In the genomic region with DNA sequence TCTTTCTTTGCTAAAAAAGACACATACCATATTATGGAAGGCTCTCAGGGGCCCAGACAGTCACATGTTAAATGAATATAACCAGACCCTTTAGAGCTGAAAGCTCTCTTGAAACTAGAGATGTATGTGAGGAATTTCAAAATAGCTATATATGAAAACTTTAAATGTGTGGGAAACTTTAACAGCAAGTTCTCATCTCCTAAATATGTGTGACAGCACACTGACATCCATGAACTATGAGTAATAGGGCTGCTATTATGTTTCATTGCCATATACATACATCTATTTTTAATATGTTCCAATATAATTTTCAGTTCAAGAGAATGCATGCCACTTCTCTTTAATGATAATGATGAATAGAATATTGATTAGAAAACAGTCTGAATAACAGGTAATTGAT, we compare ENCODE assay signal across 30 cellular contexts.
A peak's percentile ranks its signal among the peaks of the same experiment; 100 is the strongest.
DNase-seq lines count a peak whose midpoint lies in the region; ATAC-seq and TF ChIP-seq lines count a peak whose summit lies in the region.
"Had no signal": no experiment of that assay in that cellular context is flagged by ENCODE, and none has a peak within 500 bp of the region (broad histone marks: within the 10 kb centered on the region; RNA-seq: fewer than 3 reads in every experiment).

No MANE protein-coding gene starts in this region.

- no peaks in the 10 kb centered on the region for H3K9me3 ChIP-seq in osteoblast (ENCODE audit: low read depth, low read length)
- H3K9me3 ChIP-seq: A549, adrenal gland, BLaER1, heart right ventricle, psoas muscle, sigmoid colon, testis had no signal

- no peak overlapping the region for H2AFZ ChIP-seq in osteoblast (ENCODE audit: low read length)
- H2AFZ ChIP-seq: PC-9 had no signal

- in situ Hi-C loops in ACHN (cut with HindIII; ENCODE audit: low pct_ligation_motif_present, low pct_unique_long_range_greater_than_20kb, low sequenced_read_pairs), result no loop called here

- H3K4me3 ChIP-seq in epithelial cell of esophagus (ENCODE audit: low read length) (no peak overlapping the region), osteoblast (ENCODE audit: insufficient read depth, low read length) (no peak overlapping the region), lower leg skin (ENCODE audit: low read depth, poor library complexity, severe bottlenecking) (no peak overlapping the region)
- H3K4me3 ChIP-seq: A549, adrenal gland, BLaER1, heart right ventricle, lung, PC-9, psoas muscle, sigmoid colon, testis had no signal

- TF ChIP-seq POLR2A in lower leg skin (IDR thresholded peaks at IDR 0.05), result no peak

- peak; percentile 49 for DNase-seq in EL
- DNase-seq in epithelial cell of esophagus (ENCODE audit: low read depth), result peak; percentile 47
- peak; percentile 77 for DNase-seq in osteoblast (ENCODE audit: insufficient read length, low spot score, missing footprints)
- no peak for DNase-seq in lower leg skin (ENCODE audit: low spot score in 2 of 2)
- DNase-seq in ACHN, result no peak
- DNase-seq in glomerular visceral epithelial cell (ENCODE audit: extremely low spot score), result no peak
- no peak for DNase-seq in GM20000 (ENCODE audit: low spot score)
- DNase-seq: activated CD8-positive, alpha-beta memory T cell treated with anti-CD3 and anti-CD28 coated beads, Interleukin-2, amount 50 U/mL, for 48 hours; activated CD8-positive, alpha-beta T cell treated with anti-CD3 and anti-CD28 coated beads for 36 hours; activated naive CD4-positive, alpha-beta T cell treated with anti-CD3 and anti-CD28 coated beads for 36 hours; adrenal gland; effector CD8-positive, alpha-beta T cell; foreskin melanocyte; H7; heart right ventricle; naive thymus-derived CD4-positive, alpha-beta T cell; NCI-H2029 treated with DMSO at 0.1 percent for 48 hours; NCI-H526; PC-9; psoas muscle; sigmoid colon; stimulated activated naive CD8-positive, alpha-beta T cell treated with anti-CD3 and anti-CD28 coated beads, Interleukin-15, Interleukin-2, amounts not matched to agents 100 U/mL and 50 U/mL, for 24 hours; testis had no signal

- peak; percentile 52 for ATAC-seq in SK-N-SH treated with all-trans-retinoic acid at 6 μM for 48 hours
- ATAC-seq: A549; activated CD8-positive, alpha-beta T cell treated with anti-CD3 and anti-CD28 coated beads for 36 hours; heart right ventricle; naive thymus-derived CD4-positive, alpha-beta T cell; psoas muscle; Right ventricle myocardium inferior; stimulated activated naive CD8-positive, alpha-beta T cell treated with anti-CD3 and anti-CD28 coated beads, Interleukin-15, Interleukin-2, amounts not matched to agents 100 U/mL and 50 U/mL, for 24 hours had no signal

- no peak for TF ChIP-seq CTCF in epithelial cell of esophagus (IDR thresholded peaks at IDR 0.05; ENCODE audit: insufficient read depth, low read depth, low read length, missing control alignments)
- TF ChIP-seq CTCF in osteoblast (IDR thresholded peaks at IDR 0.05; ENCODE audit: extremely low read depth, low read depth, low read length), result no peak
- TF ChIP-seq CTCF in lower leg skin (IDR thresholded peaks at IDR 0.05), result no peak
- TF ChIP-seq CTCF in GM20000 (IDR thresholded peaks at IDR 0.05; ENCODE audit: extremely low read depth, missing control alignments), result no peak

- H3K27me3 ChIP-seq in osteoblast (ENCODE audit: insufficient read depth, low read length), result no peaks in the 10 kb centered on the region
- H3K27me3 ChIP-seq: adrenal gland, BLaER1, heart right ventricle, sigmoid colon, testis had no signal

- H3K79me2 ChIP-seq in osteoblast (ENCODE audit: insufficient read depth, low read length), result no peaks in the 10 kb centered on the region

- H3K4me1 ChIP-seq in osteoblast (ENCODE audit: insufficient read depth, low read length), result peaks cover 7% of the 10 kb centered on the region
- H3K4me1 ChIP-seq: A549, adrenal gland, BLaER1, heart right ventricle, psoas muscle, testis had no signal

- no peaks in the 10 kb centered on the region for H3K36me3 ChIP-seq in osteoblast (ENCODE audit: insufficient read depth, low read length)
- H3K36me3 ChIP-seq: adrenal gland, BLaER1, heart right ventricle, sigmoid colon had no signal

- intact Hi-C loops in lower leg skin (cut with DNase I; ENCODE audit: low total_unique reads), result no loop called here

- H4K20me1 ChIP-seq in osteoblast (ENCODE audit: insufficient read depth, low read length), result no peaks in the 10 kb centered on the region
- H4K20me1 ChIP-seq: BLaER1 had no signal

- peak overlapping the region; percentile 59 for H3K27ac ChIP-seq in osteoblast (ENCODE audit: low read depth, low read length)
- H3K27ac ChIP-seq: A549, adrenal gland, BLaER1, epithelial cell of prostate, heart right ventricle, KMS-11, PC-9, psoas muscle, sigmoid colon, testis had no signal

- H3K4me2 ChIP-seq in osteoblast (ENCODE audit: insufficient read depth, low read length), result no peak overlapping the region
- H3K4me2 ChIP-seq: A549, BLaER1, KMS-11, PC-9 had no signal

TF ChIP-seq in SK-N-SH treated with all-trans-retinoic acid at 6 μM for 48 hours, 23 proteins besides CTCF, POLR2A, EP300 and RAD21:
- TF ChIP-seq TOX (CRISPR knock-in tag; IDR thresholded peaks at IDR 0.05; ENCODE audit: borderline replicate concordance) (no peak; the same call in 1 of the 2 replicates), ISL1 (CRISPR knock-in tag; IDR thresholded peaks at IDR 0.05) (peak; percentile 50), ZFP3 (CRISPR knock-in tag; IDR thresholded peaks at IDR 0.05) (no peak), ZNF70 (CRISPR knock-in tag; IDR thresholded peaks at IDR 0.05) (no peak)
- TF ChIP-seq, protein P1, sequence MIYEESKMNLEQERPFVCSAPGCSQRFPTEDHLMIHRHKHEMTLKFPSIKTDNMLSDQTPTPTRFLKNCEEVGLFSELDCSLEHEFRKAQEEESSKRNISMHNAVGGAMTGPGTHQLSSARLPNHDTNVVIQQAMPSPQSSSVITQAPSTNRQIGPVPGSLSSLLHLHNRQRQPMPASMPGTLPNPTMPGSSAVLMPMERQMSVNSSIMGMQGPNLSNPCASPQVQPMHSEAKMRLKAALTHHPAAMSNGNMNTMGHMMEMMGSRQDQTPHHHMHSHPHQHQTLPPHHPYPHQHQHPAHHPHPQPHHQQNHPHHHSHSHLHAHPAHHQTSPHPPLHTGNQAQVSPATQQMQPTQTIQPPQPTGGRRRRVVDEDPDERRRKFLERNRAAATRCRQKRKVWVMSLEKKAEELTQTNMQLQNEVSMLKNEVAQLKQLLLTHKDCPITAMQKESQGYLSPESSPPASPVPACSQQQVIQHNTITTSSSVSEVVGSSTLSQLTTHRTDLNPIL (CRISPR knock-in tag; IDR thresholded peaks at IDR 0.05; ENCODE audit: low read depth), result no peak
- TF ChIP-seq, protein P2, sequence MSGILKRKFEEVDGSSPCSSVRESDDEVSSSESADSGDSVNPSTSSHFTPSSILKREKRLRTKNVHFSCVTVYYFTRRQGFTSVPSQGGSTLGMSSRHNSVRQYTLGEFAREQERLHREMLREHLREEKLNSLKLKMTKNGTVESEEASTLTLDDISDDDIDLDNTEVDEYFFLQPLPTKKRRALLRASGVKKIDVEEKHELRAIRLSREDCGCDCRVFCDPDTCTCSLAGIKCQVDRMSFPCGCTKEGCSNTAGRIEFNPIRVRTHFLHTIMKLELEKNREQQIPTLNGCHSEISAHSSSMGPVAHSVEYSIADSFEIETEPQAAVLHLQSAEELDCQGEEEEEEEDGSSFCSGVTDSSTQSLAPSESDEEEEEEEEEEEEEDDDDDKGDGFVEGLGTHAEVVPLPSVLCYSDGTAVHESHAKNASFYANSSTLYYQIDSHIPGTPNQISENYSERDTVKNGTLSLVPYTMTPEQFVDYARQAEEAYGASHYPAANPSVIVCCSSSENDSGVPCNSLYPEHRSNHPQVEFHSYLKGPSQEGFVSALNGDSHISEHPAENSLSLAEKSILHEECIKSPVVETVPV (CRISPR knock-in tag; IDR thresholded peaks at IDR 0.05), result no peak

Comparison
In these comparisons a context has a peak if more than half of its experiments do, and no peak if none do; other contexts are left out.
1. DNase-seq: peak in EL (single experiment), epithelial cell of esophagus (single experiment) and osteoblast (single experiment); none in lower leg skin (0 of 2), ACHN (single experiment), glomerular visceral epithelial cell (single experiment) and GM20000 (single experiment).